8 cellular contexts compared by ENCODE assay signal in the genomic region with DNA sequence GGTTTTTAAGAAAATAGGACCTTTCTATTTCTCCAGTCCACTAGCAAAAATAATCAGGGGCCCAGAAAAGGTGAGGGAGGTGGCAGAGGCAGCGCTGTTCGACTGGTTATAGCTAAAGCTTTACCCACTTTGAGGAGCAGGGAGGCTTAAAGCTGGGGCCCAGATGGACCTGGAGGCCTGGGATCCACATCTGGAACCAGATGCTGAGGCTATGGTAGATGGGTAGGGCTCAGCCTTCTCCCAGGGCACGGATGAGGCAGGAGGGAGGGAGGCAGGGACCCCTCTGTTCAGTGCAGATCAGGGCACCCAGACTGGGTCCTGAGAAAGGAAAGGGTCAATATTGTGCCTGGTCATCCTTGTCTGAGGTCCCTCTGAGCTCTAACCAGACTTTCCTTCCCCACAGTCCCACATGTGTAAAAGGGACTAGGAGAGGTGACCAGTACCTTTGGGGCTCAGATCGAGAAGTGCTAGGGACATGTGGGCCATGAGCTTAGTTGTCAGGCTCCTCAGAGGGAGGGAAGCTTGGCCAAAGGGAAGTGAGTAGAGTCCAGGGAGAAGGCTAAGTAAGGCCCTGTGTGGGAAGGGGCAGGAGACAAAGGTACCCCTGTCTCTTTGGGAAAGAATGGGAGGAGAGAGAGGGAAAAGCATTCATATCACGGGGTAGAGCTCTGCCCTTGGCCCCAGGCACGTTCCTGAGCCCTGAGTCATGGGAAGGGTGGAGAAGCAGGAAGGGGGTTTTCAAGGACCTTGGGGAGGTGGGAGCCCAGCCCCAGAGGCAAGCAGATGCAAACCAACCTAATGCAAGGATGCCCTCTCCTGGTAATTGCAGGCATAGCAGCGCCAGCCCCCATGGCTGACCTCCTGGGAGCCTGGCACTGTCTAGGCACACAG. TPM values are rescaled to one million over a fixed set of nuclear protein-coding genes. Genes with fewer than 3 reads are reported as not detected.
DNase-seq lines count a peak whose midpoint lies in the region; ATAC-seq and TF ChIP-seq lines count a peak whose summit lies in the region.

No MANE protein-coding gene starts in this region.

- H2AFZ ChIP-seq in H9 (ENCODE audit: low read length): no peak overlapping the region

- no peaks in the 10 kb centered on the region for H3K23me2 ChIP-seq in H9 (ENCODE audit: insufficient read length, low read depth, low read length, poor library complexity, severe bottlenecking)

- intact Hi-C loops in lower lobe of right lung (cut with DNase I): loop anchor here (5.0 kb wide), 1 partner anchor 33 kb away; no protein-coding TSS in a partner anchor

- H3K14ac ChIP-seq in H9 (ENCODE audit: insufficient read depth, low read length): peak overlapping the region; percentile 55

- no peaks in the 10 kb centered on the region for H3K79me2 ChIP-seq in H9 (ENCODE audit: insufficient read depth, low read length)

- no peak overlapping the region for H2BK20ac ChIP-seq in H9 (ENCODE audit: low read depth, low read length, poor library complexity, severe bottlenecking)

- H3K9ac ChIP-seq in H9 (ENCODE audit: extremely low read depth, insufficient read length, low read length): peak overlapping the region; percentile 1

- no peak overlapping the region for H3T11ph ChIP-seq in H9 (ENCODE audit: low read length)

- H2AK5ac ChIP-seq in H9 (ENCODE audit: insufficient read length, low read length): peak overlapping the region; percentile 38

- peak; percentile 92 for TF ChIP-seq CTCF in AG09319 (IDR thresholded peaks at IDR 0.05; ENCODE audit: low read depth, low read length)
- TF ChIP-seq CTCF in H9 (conservative IDR thresholded peaks at IDR 0.05): peak; percentile 100
- peak; percentile 99 for TF ChIP-seq CTCF in lower lobe of right lung (IDR thresholded peaks at IDR 0.05)

- no peak overlapping the region for H2BK5ac ChIP-seq in H9 (ENCODE audit: insufficient read length, low read length)

- H3K27ac ChIP-seq in H9 (ENCODE audit: insufficient read length, low read depth, low read length) (peak overlapping the region; percentile 72), lower lobe of right lung (peak overlapping the region; percentile 99)

- H3K27me3 ChIP-seq in H9 (ENCODE audit: insufficient read depth, low read length) (no peaks in the 10 kb centered on the region), lower lobe of right lung (ENCODE audit: low read depth) (no peaks in the 10 kb centered on the region)

- peak overlapping the region; percentile 24 for H3K4me3 ChIP-seq in lower lobe of right lung

- H3K79me1 ChIP-seq in H9 (ENCODE audit: insufficient read depth, low read depth, low read length, poor library complexity, severe bottlenecking): no peaks in the 10 kb centered on the region

- peak; percentile 65 to 83 for ATAC-seq in lower lobe of right lung
- ATAC-seq in GM21423 (IDR thresholded peaks at IDR 0.05; ENCODE audit: unreplicated experiment): no peak

- no peaks in the 10 kb centered on the region for H3K9me3 Mint-ChIP-seq in H9

- peak overlapping the region; percentile 93 to 100 (median 93) for H3K27ac Mint-ChIP-seq in H9

- H3K36me3 ChIP-seq in lower lobe of right lung: peaks cover 50% of the 10 kb centered on the region

- peak overlapping the region; percentile 0 for H2BK12ac ChIP-seq in H9 (ENCODE audit: insufficient read length, low read depth, low read length)

- no peak overlapping the region for H3K56ac ChIP-seq in H9 (ENCODE audit: insufficient read length, low read depth, low read length)

- peak overlapping the region; percentile 25 for H4K91ac ChIP-seq in H9 (ENCODE audit: insufficient read length, low read depth, low read length)

- no peak overlapping the region for H4K8ac ChIP-seq in H9 (replicated peaks; ENCODE audit: insufficient read length, low read depth, low read length)

- no peak overlapping the region for H2BK15ac ChIP-seq in H9 (ENCODE audit: low read depth, low read length)

- H3K23ac ChIP-seq in H9 (ENCODE audit: insufficient read length, low read depth, low read length): no peak overlapping the region

- H3K4me2 ChIP-seq in H9 (ENCODE audit: insufficient read depth, insufficient read length, low read length): peak overlapping the region; percentile 1

- no peaks in the 10 kb centered on the region for H3K27me3 Mint-ChIP-seq in H9 (ENCODE audit: low read depth)

- no peaks in the 10 kb centered on the region for H3K9me3 ChIP-seq in H9 (ENCODE audit: control insufficient read depth, low read depth, low read length)
- no peaks in the 10 kb centered on the region for H3K9me3 ChIP-seq in lower lobe of right lung

- WGBS in H9 (ENCODE audit: extremely low coverage, insufficient read length, low lambda C conversion rate): no CpG with 5 or more reads among the region's 7 CpGs

- H3K4me3 Mint-ChIP-seq in H9: peak overlapping the region in 1 of 2 experiments; percentile 36; a peak in 1 of 5 replicates

- peak overlapping the region; percentile 31 for H3K18ac ChIP-seq in H9 (ENCODE audit: insufficient read length, low read depth, low read length)

- peaks cover 29 to 30% of the 10 kb centered on the region in 2 experiments for H3K4me1 Mint-ChIP-seq in H9

- H2BK120ac ChIP-seq in H9 (ENCODE audit: low read depth, low read length, poor library complexity, severe bottlenecking): no peak overlapping the region

- no peak overlapping the region; the same call in 1 of the 2 replicates for H3K4ac ChIP-seq in H9 (ENCODE audit: low read depth, low read length)

- no peaks in the 10 kb centered on the region for H4K20me1 ChIP-seq in H9 (ENCODE audit: control insufficient read depth, insufficient read depth, insufficient read length)

- H3K36me3 Mint-ChIP-seq in H9 (ENCODE audit: insufficient read depth in 1 of 3, low read depth in 3 of 3): peaks cover 12 to 28% (median 24%) of the 10 kb centered on the region in 3 experiments

- peak overlapping the region; percentile 0 for H4K5ac ChIP-seq in H9 (ENCODE audit: insufficient read length, low read depth, low read length)

- DNase-seq in AG09319 (ENCODE audit: extremely low read depth, low read depth) (peak; percentile 96), H9 (peak; percentile 98), NCI-H460 (ENCODE audit: extremely low read depth, low read depth) (peak; percentile 98), ecto neural progenitor cell (ENCODE audit: low spot score) (peak; percentile 87), lower lobe of right lung (peak; percentile 88)
- DNase-seq in activated CD4-positive, alpha-beta T cell treated with anti-CD3 and anti-CD28 coated beads, Interleukin-2, amount 50 U/mL, for 4 hours: peak; percentile 73 to 77
- peak; percentile 76 to 83 for DNase-seq in stimulated activated CD4-positive, alpha-beta T cell treated with anti-CD3 and anti-CD28 coated beads, Interleukin-4, amount 100 ng/mL, for 48 hours (ENCODE audit: low read depth in 2 of 2)

- peaks cover 13% of the 10 kb centered on the region for H3K4me1 ChIP-seq in H9 (ENCODE audit: insufficient read depth, low read length)
- H3K4me1 ChIP-seq in lower lobe of right lung: peaks cover 60% of the 10 kb centered on the region

RNA-seq across cellular contexts. Expression of a gene that starts 15.4 kb away (rescaled TPM):
- total RNA-seq in H9 (2021): 51.0 and 52.7 TPM in 2 replicates
- 315 and 336 TPM in 2 replicates for total RNA-seq in NCI-H460 (2014; rRNA removed; shearing (Covaris generic))
- 740 and 920 TPM in 2 replicates for polyA plus RNA-seq in NCI-H460 (2014; cell fraction: nucleus; rRNA removed)
- total RNA-seq in lower lobe of right lung: 235 TPM

RNA-seq across cellular contexts. Expression of a gene that starts 23.5 kb away (rescaled TPM):
- total RNA-seq in H9 (2021) (11.1 and 11.8 TPM in 2 replicates), lower lobe of right lung (28.9 TPM)
- total RNA-seq in NCI-H460 (2014; rRNA removed; shearing (Covaris generic)): 0.10 and 0.29 TPM in 2 replicates
- polyA plus RNA-seq in NCI-H460 (2014; cell fraction: nucleus; rRNA removed): 0.56 TPM in 1 of 2 replicates, not detected in the other

RNA-seq across cellular contexts. Expression of a gene that starts 47.7 kb away (rescaled TPM):
- 64.6 and 68.0 TPM in 2 replicates for total RNA-seq in H9 (2021)
- 2.8 and 3.0 TPM in 2 replicates for total RNA-seq in NCI-H460 (2014; rRNA removed; shearing (Covaris generic))
- polyA plus RNA-seq in NCI-H460 (2014; cell fraction: nucleus; rRNA removed): 1.5 and 1.8 TPM in 2 replicates
- total RNA-seq in lower lobe of right lung: 0.74 TPM

Comparison
In these comparisons a context has a peak if more than half of its experiments do, and no peak if none do; other contexts are left out.
1. RNA of a gene that starts 47.7 kb away (total RNA-seq): 64.6 to 68.0 TPM in H9; 2.8 to 3.0 TPM in NCI-H460 and 0.74 TPM in lower lobe of right lung (single experiment); every median in the first group is over 10 times any median in the second.
2. Peak in every context shown above with its lines, with median percentiles within 50 percentile points of each other: DNase-seq and CTCF ChIP-seq.